14 cellular contexts compared by ENCODE assay signal in the genomic region with DNA sequence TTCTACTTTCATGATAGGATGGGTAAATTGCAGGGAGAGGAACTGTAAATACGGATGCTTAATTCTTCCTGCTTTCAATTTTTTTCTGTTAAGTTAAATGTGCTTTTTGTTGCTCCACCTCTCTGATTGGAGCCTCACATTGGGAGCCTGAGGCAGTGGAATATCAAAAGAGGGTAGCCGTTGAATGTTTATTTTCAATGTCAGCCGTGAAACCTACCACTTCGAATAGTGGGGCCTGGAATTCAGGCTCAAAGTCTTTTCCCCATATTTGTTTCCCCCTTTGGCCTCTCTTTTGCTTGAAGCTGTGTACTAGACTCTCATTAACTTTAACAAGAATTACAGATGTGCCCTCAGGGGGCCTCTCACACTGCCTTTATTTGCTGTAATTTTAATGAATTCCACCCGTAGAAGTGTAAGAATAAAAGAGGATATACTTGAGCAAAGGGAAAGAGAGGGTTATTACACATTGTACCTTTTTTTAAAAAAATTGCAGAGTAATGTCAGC.
"Had no signal": no experiment of that assay in that cellular context is flagged by ENCODE, and none has a peak within 500 bp of the region (broad histone marks: within the 10 kb centered on the region; RNA-seq: fewer than 3 reads in every experiment).

No MANE protein-coding gene starts in this region.

- H3K4me3 Mint-ChIP-seq: naive B cell, T-cell, WTC11 had no signal

- H3K27me3 ChIP-seq: breast epithelium, gastroesophageal sphincter, sigmoid colon, upper lobe of right lung had no signal

- H3K4me3 ChIP-seq: breast epithelium, gastroesophageal sphincter, psoas muscle, sigmoid colon, upper lobe of right lung had no signal

- H3K36me3 Mint-ChIP-seq: naive B cell had no signal

- H3K4me1 ChIP-seq: breast epithelium, psoas muscle, upper lobe of right lung had no signal

- DNase-seq: activated CD4-positive, alpha-beta T cell treated with anti-CD3 and anti-CD28 coated beads, Interleukin-2, amount 50 U/mL, for 1 hour; activated naive CD4-positive, alpha-beta T cell treated with anti-CD3 and anti-CD28 coated beads, Interleukin-2, amount 50 U/mL, for 16 hours; left ventricle myocardium superior; naive B cell; psoas muscle; sigmoid colon; stimulated activated CD4-positive, alpha-beta T cell treated with anti-CD3 and anti-CD28 coated beads, Interleukin-12 subunit alpha, Interleukin-12 subunit beta, amount 100 ng/mL, for 4 hours; stimulated activated naive CD4-positive, alpha-beta T cell; upper lobe of right lung had no signal

- H3K9me3 ChIP-seq: breast epithelium, gastroesophageal sphincter, psoas muscle, sigmoid colon, upper lobe of right lung had no signal

- H3K27ac Mint-ChIP-seq: activated T-helper 2 cell treated with anti-CD3 and anti-CD28 coated beads, Interferon-gamma antibody, Interleukin-2, Interleukin-4, amounts not matched to agents 10 μg/mL and 5 μg/mL and 100 μg/mL, durations not matched to agents 14 hours and 24 hours and 36 hours; naive B cell; T-cell had no signal

- H3K9me3 Mint-ChIP-seq: activated T-helper 2 cell treated with anti-CD3 and anti-CD28 coated beads, Interferon-gamma antibody, Interleukin-2, Interleukin-4, amounts not matched to agents 10 μg/mL and 5 μg/mL and 100 μg/mL, durations not matched to agents 14 hours and 24 hours and 36 hours; naive B cell; T-cell; WTC11 had no signal

- H3K36me3 ChIP-seq: breast epithelium, gastroesophageal sphincter, sigmoid colon, upper lobe of right lung had no signal

- H3K27ac ChIP-seq: breast epithelium, gastroesophageal sphincter, psoas muscle, upper lobe of right lung had no signal

- ATAC-seq: psoas muscle, T-cell, upper lobe of right lung had no signal

- H3K27me3 Mint-ChIP-seq: naive B cell, T-cell had no signal
